In genomic region chr6:33696538-33697518, GRCh38 we compare ENCODE assay signal across 1 cellular context.
TF ChIP-seq lines count a peak whose summit lies in the region.

No MANE protein-coding gene starts in this region.

TF ChIP-seq in GM12878, 131 proteins besides CTCF, POLR2A, EP300 and RAD21 (continued from another document):
- TF ChIP-seq WRNIP1 (IDR thresholded peaks at IDR 0.05; ENCODE audit: borderline replicate concordance, low read depth, low read length) (no peak), NKRF (conservative IDR thresholded peaks at IDR 0.05) (no peak), PBX3 (IDR thresholded peaks at IDR 0.05; ENCODE audit: insufficient replicate concordance, low read depth, low read length) (peak; percentile 53), NFYA (IDR thresholded peaks at IDR 0.05; ENCODE audit: borderline replicate concordance, low read depth, low read length) (no peak), ZZZ3 (IDR thresholded peaks at IDR 0.05; ENCODE audit: control insufficient read depth, insufficient read length, low read depth) (no peak), RBBP5 (conservative IDR thresholded peaks at IDR 0.05) (no peak), CHD4 (IDR thresholded peaks at IDR 0.05) (no peak), MEF2A (IDR thresholded peaks at IDR 0.05; ENCODE audit: insufficient read depth, low read depth, low read length) (no peak), USF1 (IDR thresholded peaks at IDR 0.05; ENCODE audit: borderline replicate concordance, extremely low read length, insufficient read depth, low read depth, low read length) (no peak)
